25 cellular contexts compared by ENCODE assay signal in the genomic region with DNA sequence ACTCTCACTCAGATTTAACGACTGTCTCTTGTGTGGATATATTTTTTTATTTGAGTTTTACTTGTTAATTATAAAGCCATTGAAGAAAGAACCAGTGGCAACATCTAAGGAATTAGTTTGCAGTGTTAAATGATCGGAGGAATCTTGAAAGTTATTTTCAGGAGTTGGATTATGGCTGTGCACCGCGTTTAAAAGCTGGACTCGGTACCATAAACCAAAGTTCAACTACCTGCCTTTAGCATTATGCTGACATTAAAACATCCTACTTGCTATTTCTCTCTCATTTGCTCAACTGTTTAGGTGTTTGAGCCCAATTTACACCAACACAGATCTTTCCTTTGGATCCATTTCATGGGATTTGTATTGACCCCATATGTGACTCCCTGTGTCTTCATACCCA.
"Had no signal": no experiment of that assay in that cellular context is flagged by ENCODE, and none has a peak within 500 bp of the region (broad histone marks: within the 10 kb centered on the region; RNA-seq: fewer than 3 reads in every experiment).

No MANE protein-coding gene starts in this region.

- ATAC-seq: stimulated activated effector memory CD8-positive, alpha-beta T cell treated with anti-CD3 and anti-CD28 coated beads, Interleukin-12 subunit alpha, Interleukin-12 subunit beta, amount 100 ng/mL, for 72 hours; stimulated activated memory B cell treated with anti-CD40 and anti-IgM and Interleukin-4, amounts not matched to agents 10 μg/mL and 1 μg/mL and 100 μg/mL, for 72 hours; stimulated activated naive B cell treated with anti-CD40 and anti-IgM and Interleukin-4, amounts not matched to agents 10 μg/mL and 1 μg/mL and 100 μg/mL, for 72 hours; stimulated activated naive CD8-positive, alpha-beta T cell treated with anti-CD3 and anti-CD28 coated beads, Interleukin-15, amount 100 ng/mL, for 72 hours; stimulated activated naive CD8-positive, alpha-beta T cell treated with anti-CD3 and anti-CD28 coated beads, Interleukin-15, Interleukin-2, amounts not matched to agents 100 U/mL and 50 U/mL, for 24 hours; upper lobe of right lung had no signal

- H3K36me3 ChIP-seq: stomach, suprapubic skin, thoracic aorta, thyroid gland, tibial artery, tibial nerve, transverse colon, upper lobe of left lung, upper lobe of right lung, uterus, vagina had no signal

- H3K9me3 ChIP-seq: testis, thoracic aorta, thyroid gland, transverse colon, upper lobe of right lung, uterus, vagina had no signal

- DNase-seq: stimulated activated CD4-positive, alpha-beta T cell treated with anti-CD3 and anti-CD28 coated beads, Interleukin-4, amount 100 ng/mL, for 1 hour; stimulated activated CD4-positive, alpha-beta T cell treated with anti-CD3 and anti-CD28 coated beads, Interleukin-4, amount 100 ng/mL, for 24 hours; stimulated activated CD4-positive, alpha-beta T cell treated with anti-CD3 and anti-CD28 coated beads, Interleukin-4, amount 100 ng/mL, for 4 hours; stimulated activated CD8-positive, alpha-beta memory T cell treated with anti-CD3 and anti-CD28 coated beads, Interleukin-4, amount 100 ng/mL, for 48 hours; stimulated activated naive B cell treated with anti-CD40 and anti-IgM and Interleukin-4, amounts not matched to agents 10 μg/mL and 1 μg/mL and 100 μg/mL, for 72 hours; stimulated activated naive CD4-positive, alpha-beta T cell; stimulated activated naive CD4-positive, alpha-beta T cell treated with Interleukin-2 at 50 U/mL for 16 hours; stimulated activated naive CD8-positive, alpha-beta T cell treated with anti-CD3 and anti-CD28 coated beads, Interleukin-15, amount 100 ng/mL, for 72 hours; stimulated activated naive CD8-positive, alpha-beta T cell treated with anti-CD3 and anti-CD28 coated beads, Interleukin-15, Interleukin-2, amounts not matched to agents 100 U/mL and 50 U/mL, for 24 hours; stomach; substantia nigra; testis; thyroid gland; tibial artery; transverse colon; trophoblast cell; upper lobe of left lung; upper lobe of right lung; uterus had no signal

- H3K4me1 ChIP-seq: stomach, suprapubic skin, testis, thyroid gland, tibial artery, tibial nerve, transverse colon, upper lobe of left lung, upper lobe of right lung, uterus, vagina had no signal

- H3K27ac ChIP-seq: stomach, suprapubic skin, testis, thoracic aorta, thyroid gland, tibial artery, tibial nerve, transverse colon, upper lobe of left lung, upper lobe of right lung, uterus, vagina had no signal

- H3K27me3 ChIP-seq: stomach, suprapubic skin, testis, thyroid gland, tibial artery, tibial nerve, transverse colon, upper lobe of left lung, upper lobe of right lung, uterus, vagina had no signal

- H3K4me3 ChIP-seq: stomach, suprapubic skin, testis, thoracic aorta, thyroid gland, tibial artery, tibial nerve, transverse colon, upper lobe of left lung, upper lobe of right lung, uterus, vagina had no signal
